In genomic region chr1:1794999-1795398, GRCh38 we compare ENCODE assay signal across 19 cellular contexts. TPM values are rescaled to one million over a fixed set of nuclear protein-coding genes. Genes with fewer than 3 reads are reported as not detected.
DNase-seq lines count a peak whose midpoint lies in the region; ATAC-seq and TF ChIP-seq lines count a peak whose summit lies in the region.
"Had no signal": no experiment of that assay in that cellular context is flagged by ENCODE, and none has a peak within 500 bp of the region (broad histone marks: within the 10 kb centered on the region; RNA-seq: fewer than 3 reads in every experiment).

No MANE protein-coding gene starts in this region.

- TF ChIP-seq CTCF in WERI-Rb-1 (IDR thresholded peaks at IDR 0.05; ENCODE audit: low read depth, low read length) (0 out of 2 replicates have a peak, but pooled peaks have one; percentile 26), endothelial cell (IDR thresholded peaks at IDR 0.05; ENCODE audit: unreplicated experiment) (no peak), glutamatergic neuron (IDR thresholded peaks at IDR 0.05; ENCODE audit: partially characterized antibody, unreplicated experiment) (no peak)

- peak overlapping the region; percentile 60 to 81 for H3K27ac Mint-ChIP-seq in activated naive CD4-positive, alpha-beta T cell treated with anti-CD3 and anti-CD28 coated beads, Interleukin-2, amount 50 U/mL, for 72 hours
- H3K27ac Mint-ChIP-seq in endothelial cell (ENCODE audit: unreplicated experiment) (peak overlapping the region; percentile 30), glutamatergic neuron (ENCODE audit: unreplicated experiment) (no peak overlapping the region)
- peak overlapping the region; percentile 81 for H3K27ac Mint-ChIP-seq in stimulated activated naive B cell treated with anti-CD40 and anti-IgM and Interleukin-4, amounts not matched to agents 10 μg/mL and 1 μg/mL and 100 μg/mL, for 72 hours

- H3K4me3 ChIP-seq in WERI-Rb-1 (ENCODE audit: low read depth, low read length), result no peak overlapping the region
- H3K4me3 ChIP-seq: GM23248, Peyer's patch had no signal

- no peak for ATAC-seq in activated naive CD4-positive, alpha-beta T cell treated with anti-CD3 and anti-CD28 coated beads, Interleukin-2, amount 50 U/mL, for 72 hours
- no peak for ATAC-seq in stimulated activated naive B cell treated with anti-CD40 and anti-IgM and Interleukin-4, amounts not matched to agents 10 μg/mL and 1 μg/mL and 100 μg/mL, for 72 hours (replicated peaks)

- H3K27ac ChIP-seq in WERI-Rb-1, result no peak overlapping the region
- H3K27ac ChIP-seq: GM23248, Peyer's patch had no signal

- H3K4me3 Mint-ChIP-seq in endothelial cell (ENCODE audit: unreplicated experiment) (no peak overlapping the region), glutamatergic neuron (ENCODE audit: unreplicated experiment) (no peak overlapping the region)
- no peak overlapping the region for H3K4me3 Mint-ChIP-seq in stimulated activated naive B cell treated with anti-CD40 and anti-IgM and Interleukin-4, amounts not matched to agents 10 μg/mL and 1 μg/mL and 100 μg/mL, for 72 hours
- H3K4me3 Mint-ChIP-seq: CD4-positive, alpha-beta T cell had no signal

- no peak for DNase-seq in activated naive CD4-positive, alpha-beta T cell treated with anti-CD3 and anti-CD28 coated beads, Interleukin-2, amount 50 U/mL, for 72 hours (ENCODE audit: low spot score in 2 of 2)
- no peak for DNase-seq in activated naive CD4-positive, alpha-beta T cell (lab: John Stamatoyannopoulos, UW)
- no peak for DNase-seq in WERI-Rb-1
- DNase-seq in endothelial cell (ENCODE audit: low spot score), result no peak
- no peak for DNase-seq in stimulated activated naive B cell treated with anti-CD40 and anti-IgM and Interleukin-4, amounts not matched to agents 10 μg/mL and 1 μg/mL and 100 μg/mL, for 72 hours
- DNase-seq in glutamatergic neuron, result no peak
- no peak for DNase-seq in Kasumi-1 (lab: John Stamatoyannopoulos, UW)
- DNase-seq in RKO (ENCODE audit: low spot score), result no peak
- DNase-seq: Calu3; CD4-positive, alpha-beta T cell; DMS79; GDM1; GM23248; Karpas-422; NCI-H1930; NCI-H2171; NCI-H82; Peyer's patch; SHP77 treated with DMSO at 0.1 percent for 48 hours had no signal

- H3K27me3 ChIP-seq in WERI-Rb-1 (ENCODE audit: insufficient read depth, low read depth, severe bottlenecking), result no peaks in the 10 kb centered on the region
- H3K27me3 ChIP-seq: Peyer's patch had no signal

- H3K27me3 Mint-ChIP-seq in endothelial cell (ENCODE audit: unreplicated experiment), result peaks cover 20% of the 10 kb centered on the region
- H3K27me3 Mint-ChIP-seq in stimulated activated naive B cell treated with anti-CD40 and anti-IgM and Interleukin-4, amounts not matched to agents 10 μg/mL and 1 μg/mL and 100 μg/mL, for 72 hours, result no peaks in the 10 kb centered on the region
- H3K27me3 Mint-ChIP-seq in glutamatergic neuron (ENCODE audit: unreplicated experiment), result no peaks in the 10 kb centered on the region
- H3K27me3 Mint-ChIP-seq: CD4-positive, alpha-beta T cell had no signal

- no peaks in the 10 kb centered on the region for H3K9me3 ChIP-seq in WERI-Rb-1 (ENCODE audit: severe bottlenecking)
- H3K9me3 ChIP-seq: Peyer's patch had no signal

- no peaks in the 10 kb centered on the region for H3K4me1 Mint-ChIP-seq in endothelial cell (ENCODE audit: unreplicated experiment)
- H3K4me1 Mint-ChIP-seq in stimulated activated naive B cell treated with anti-CD40 and anti-IgM and Interleukin-4, amounts not matched to agents 10 μg/mL and 1 μg/mL and 100 μg/mL, for 72 hours, result peaks cover 20 to 35% of the 10 kb centered on the region in 2 donors
- peaks cover 17% of the 10 kb centered on the region for H3K4me1 Mint-ChIP-seq in glutamatergic neuron (ENCODE audit: low read depth, unreplicated experiment)

- H3K9me3 Mint-ChIP-seq in activated naive CD4-positive, alpha-beta T cell treated with anti-CD3 and anti-CD28 coated beads, Interleukin-2, amount 50 U/mL, for 72 hours, result no peaks in the 10 kb centered on the region
- no peaks in the 10 kb centered on the region for H3K9me3 Mint-ChIP-seq in endothelial cell (ENCODE audit: unreplicated experiment)
- no peaks in the 10 kb centered on the region for H3K9me3 Mint-ChIP-seq in stimulated activated naive B cell treated with anti-CD40 and anti-IgM and Interleukin-4, amounts not matched to agents 10 μg/mL and 1 μg/mL and 100 μg/mL, for 72 hours
- peaks cover 14% of the 10 kb centered on the region for H3K9me3 Mint-ChIP-seq in glutamatergic neuron (ENCODE audit: unreplicated experiment)
- H3K9me3 Mint-ChIP-seq: CD4-positive, alpha-beta T cell had no signal

- H3K36me3 Mint-ChIP-seq in activated naive CD4-positive, alpha-beta T cell treated with anti-CD3 and anti-CD28 coated beads, Interleukin-2, amount 50 U/mL, for 72 hours, result peaks cover 4 to 18% of the 10 kb centered on the region in 2 donors
- H3K36me3 Mint-ChIP-seq in endothelial cell (ENCODE audit: low read depth, unreplicated experiment) (peaks cover 50% of the 10 kb centered on the region), glutamatergic neuron (ENCODE audit: unreplicated experiment) (peaks cover 5% of the 10 kb centered on the region)
- H3K36me3 Mint-ChIP-seq in stimulated activated naive B cell treated with anti-CD40 and anti-IgM and Interleukin-4, amounts not matched to agents 10 μg/mL and 1 μg/mL and 100 μg/mL, for 72 hours, result peaks cover 52 to 69% of the 10 kb centered on the region in 2 donors

- peaks cover 74% of the 10 kb centered on the region for H3K36me3 ChIP-seq in WERI-Rb-1

RNA-seq across cellular contexts. Expression of gene NADK, which starts 16.7 kb away (rescaled TPM):
- 10 to 100 TPM; 64.7 to 67.6 TPM for total RNA-seq in activated naive CD4-positive, alpha-beta T cell treated with anti-CD3 and anti-CD28 coated beads, Interleukin-2, amount 50 U/mL, for 72 hours
- total RNA-seq in endothelial cell (ENCODE audit: unreplicated experiment) (85.4 TPM), glutamatergic neuron (ENCODE audit: unreplicated experiment) (66.0 TPM)
